29 cellular contexts compared by ENCODE assay signal in genomic region chrX:68633981-68634380, GRCh38.
"Had no signal": no experiment of that assay in that cellular context is flagged by ENCODE, and none has a peak within 500 bp of the region (broad histone marks: within the 10 kb centered on the region; RNA-seq: fewer than 3 reads in every experiment).

No MANE protein-coding gene starts in this region.

- H3K27me3 ChIP-seq: body of pancreas, colonic mucosa, esophagus squamous epithelium, gastroesophageal sphincter had no signal

- DNase-seq: activated CD4-positive, alpha-beta memory T cell treated with anti-CD3 and anti-CD28 coated beads, Interleukin-2, amount 10 ng/mL, durations not matched to agents 7 days and 5 days; activated CD4-positive, alpha-beta T cell treated with anti-CD3 and anti-CD28 coated beads for 1 hour; activated CD4-positive, alpha-beta T cell treated with anti-CD3 and anti-CD28 coated beads for 4 hours; activated CD4-positive, alpha-beta T cell treated with anti-CD3 and anti-CD28 coated beads, Interleukin-2, amount 10 ng/mL, durations not matched to agents 7 days and 5 days; activated CD4-positive, alpha-beta T cell treated with anti-CD3 and anti-CD28 coated beads, Interleukin-2, amount 50 U/mL, for 4 hours; activated CD8-positive, alpha-beta memory T cell treated with anti-CD3 and anti-CD28 coated beads, Interleukin-2, amount 50 U/mL, for 48 hours; activated gamma-delta T cell; activated naive CD4-positive, alpha-beta T cell treated with anti-CD3 and anti-CD28 coated beads, Interleukin-2, amount 50 U/mL, for 16 hours; activated naive CD4-positive, alpha-beta T cell treated with Interleukin-2 at 50 U/mL for 16 hours; activated T-cell treated with anti-CD3 and anti-CD28 coated beads for 4 hours; activated T-cell treated with anti-CD3 and anti-CD28 coated beads, Interleukin-2, amount 50 U/mL, for 24 hours; activated T-cell treated with anti-CD3 and anti-CD28 coated beads, Interleukin-2, amount 50 U/mL, for 72 hours; amniotic stem cell; anterior cingulate cortex; body of pancreas; caudate nucleus; cerebellar nuclear complex; colonic mucosa; effector CD8-positive, alpha-beta T cell; esophagus squamous epithelium; foreskin melanocyte; T-helper 2 cell had no signal

- ATAC-seq: activated T-cell treated with anti-CD3 and anti-CD28 coated beads, Interleukin-2, amount 50 U/mL, for 72 hours; body of pancreas; gastroesophageal sphincter; WTC11 had no signal

- H3K9me3 ChIP-seq: body of pancreas, colonic mucosa, esophagus squamous epithelium, gastroesophageal sphincter had no signal

- H3K4me1 ChIP-seq: body of pancreas, colonic mucosa, esophagus squamous epithelium, gastroesophageal sphincter had no signal

- H3K27me3 Mint-ChIP-seq: activated CD4-positive, alpha-beta memory T cell treated with anti-CD3 and anti-CD28 coated beads, Interleukin-2, amount 10 ng/mL, durations not matched to agents 7 days and 5 days; activated CD4-positive, alpha-beta T cell treated with anti-CD3 and anti-CD28 coated beads, Interleukin-2, amount 10 ng/mL, durations not matched to agents 7 days and 5 days; activated naive CD8-positive, alpha-beta T cell had no signal

- H3K27ac ChIP-seq: body of pancreas, colonic mucosa, epithelial cell of prostate, esophagus squamous epithelium, gastroesophageal sphincter, VCaP had no signal

- H3K4me3 ChIP-seq: body of pancreas, colonic mucosa, esophagus squamous epithelium, gastroesophageal sphincter had no signal

- FAIRE-seq: endometrium, endothelial cell of umbilical vein had no signal

- H3K27ac Mint-ChIP-seq: activated CD4-positive, alpha-beta memory T cell treated with anti-CD3 and anti-CD28 coated beads, Interleukin-2, amount 10 ng/mL, durations not matched to agents 7 days and 5 days; activated CD4-positive, alpha-beta T cell treated with anti-CD3 and anti-CD28 coated beads, Interleukin-2, amount 10 ng/mL, durations not matched to agents 7 days and 5 days; activated naive CD8-positive, alpha-beta T cell; activated T-cell treated with anti-CD3 and anti-CD28 coated beads, Interleukin-2, amount 50 U/mL, for 24 hours; activated T-cell treated with anti-CD3 and anti-CD28 coated beads, Interleukin-2, amount 50 U/mL, for 72 hours; WTC11 had no signal

- H3K4me3 Mint-ChIP-seq: activated CD4-positive, alpha-beta memory T cell treated with anti-CD3 and anti-CD28 coated beads, Interleukin-2, amount 10 ng/mL, durations not matched to agents 7 days and 5 days; activated CD4-positive, alpha-beta T cell treated with anti-CD3 and anti-CD28 coated beads, Interleukin-2, amount 10 ng/mL, durations not matched to agents 7 days and 5 days; activated naive CD8-positive, alpha-beta T cell; activated T-cell treated with anti-CD3 and anti-CD28 coated beads, Interleukin-2, amount 50 U/mL, for 24 hours; activated T-cell treated with anti-CD3 and anti-CD28 coated beads, Interleukin-2, amount 50 U/mL, for 72 hours; WTC11 had no signal

- H3K36me3 Mint-ChIP-seq: activated naive CD8-positive, alpha-beta T cell; WTC11 had no signal

- H3K36me3 ChIP-seq: colonic mucosa, esophagus squamous epithelium, gastroesophageal sphincter had no signal

- H3K9me3 Mint-ChIP-seq: activated CD4-positive, alpha-beta memory T cell treated with anti-CD3 and anti-CD28 coated beads, Interleukin-2, amount 10 ng/mL, durations not matched to agents 7 days and 5 days; activated CD4-positive, alpha-beta T cell treated with anti-CD3 and anti-CD28 coated beads, Interleukin-2, amount 10 ng/mL, durations not matched to agents 7 days and 5 days; activated T-cell treated with anti-CD3 and anti-CD28 coated beads, Interleukin-2, amount 50 U/mL, for 24 hours; activated T-cell treated with anti-CD3 and anti-CD28 coated beads, Interleukin-2, amount 50 U/mL, for 72 hours; WTC11 had no signal

- H3K4me1 Mint-ChIP-seq: activated CD4-positive, alpha-beta memory T cell treated with anti-CD3 and anti-CD28 coated beads, Interleukin-2, amount 10 ng/mL, durations not matched to agents 7 days and 5 days; activated CD4-positive, alpha-beta T cell treated with anti-CD3 and anti-CD28 coated beads, Interleukin-2, amount 10 ng/mL, durations not matched to agents 7 days and 5 days; WTC11 had no signal
